Comparison of ENCODE assay signal across 8 cellular contexts in the genomic region with DNA sequence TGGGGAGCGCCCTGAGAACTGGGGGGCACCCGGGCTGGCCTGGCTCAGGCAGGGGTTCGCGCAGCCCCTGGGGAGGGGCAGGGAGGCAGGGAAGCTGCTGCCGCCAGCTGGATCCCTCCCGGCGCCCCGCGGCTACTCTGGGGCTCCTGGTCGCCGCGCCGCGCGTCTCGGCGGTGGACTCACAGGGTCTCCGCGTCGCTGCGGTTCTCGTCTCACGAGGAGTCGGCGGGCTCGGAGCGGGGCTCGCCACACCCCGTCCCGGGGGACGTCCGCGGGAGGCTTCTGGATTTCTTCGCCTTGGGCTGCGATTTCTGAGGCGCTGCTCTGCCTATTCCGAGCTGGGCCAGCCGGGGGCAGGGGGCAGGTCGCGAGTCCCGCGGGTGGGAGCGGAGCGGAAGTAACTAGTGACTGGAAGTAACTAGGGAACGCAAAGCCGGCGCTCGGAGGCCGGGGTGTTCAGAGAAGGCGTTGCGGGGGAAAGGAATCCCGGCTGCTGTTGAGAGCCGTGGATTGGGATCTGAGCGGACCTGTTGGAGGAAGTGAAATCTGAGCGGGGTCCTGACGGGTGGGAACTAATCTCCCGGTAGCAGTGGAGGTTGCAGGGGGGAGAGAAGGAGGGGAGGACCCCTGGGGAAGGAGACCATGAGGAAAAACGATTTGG. TPM values are rescaled to one million over a fixed set of nuclear protein-coding genes. Genes with fewer than 3 reads are reported as not detected.
A peak's percentile ranks its signal among the peaks of the same experiment; 100 is the strongest.
DNase-seq lines count a peak whose midpoint lies in the region; ATAC-seq, FAIRE-seq and TF ChIP-seq lines count a peak whose summit lies in the region.

No MANE protein-coding gene starts in this region.

- peaks cover 3% of the 10 kb centered on the region for H3K27me3 Mint-ChIP-seq in activated CD4-positive, alpha-beta memory T cell treated with anti-CD3 and anti-CD28 coated beads for 36 hours

- under 1% methylated on average over 22 of the region's 58 CpGs for WGBS in A549 (ENCODE audit: missing lambda C conversion rate)
- 0 to 1% methylated on average over 58 of the region's 58 CpGs for WGBS in ectodermal cell, 2 experiments
- WGBS in lung, 2 donors: 0% methylated on average over 41 to 58 of the region's 58 CpGs

- POLR2A ChIA-PET in A549 (lab: Yijun Ruan, JAX): interaction anchor here (0.9 to 1.3 kb wide), 2 partner anchors 31 to 64 kb away, joined by 3 read pairs; no protein-coding TSS in a partner anchor
- POLR2A ChIA-PET in activated CD4-positive, alpha-beta memory T cell treated with anti-CD3 and anti-CD28 coated beads for 36 hours (lab: Charles Lee): interaction anchor here (1.1 kb wide), 1 partner anchor 19 kb away, joined by 3 read pairs; no protein-coding TSS in a partner anchor

- ATAC-seq in A549 (peak; percentile 75 to 76), GM18519 (IDR thresholded peaks at IDR 0.05; ENCODE audit: low FRiP score, unreplicated experiment) (peak; percentile 27), HG03045 (IDR thresholded peaks at IDR 0.05; ENCODE audit: unreplicated experiment) (peak; percentile 47), lung (ENCODE audit: insufficient read depth, low FRiP score) (peak; percentile 63)

- peak overlapping the region; percentile 92 to 95 for H3K27ac ChIP-seq in A549
- peak overlapping the region; percentile 91 for H3K27ac ChIP-seq in ectodermal cell (ENCODE audit: insufficient read depth, low read depth, low read length, poor library complexity, severe bottlenecking)
- H3K27ac ChIP-seq in lung (ENCODE audit: low read depth in 1 of 2, low read length in 1 of 2): peak overlapping the region; percentile 98

- TF ChIP-seq CTCF in A549 (IDR thresholded peaks at IDR 0.05): no peak
- TF ChIP-seq CTCF in lung (IDR thresholded peaks at IDR 0.05; ENCODE audit: control extremely low read depth, extremely low read depth): no peak

- H3K4me3 ChIP-seq in A549: peak overlapping the region; percentile 96
- peak overlapping the region; percentile 98 for H3K4me3 ChIP-seq in ectodermal cell (ENCODE audit: insufficient read depth, low read depth, low read length)
- peak overlapping the region; percentile 71 for H3K4me3 ChIP-seq in lung

- CTCF ChIA-PET in A549 (lab: Yijun Ruan, JAX): interaction anchor here (0.9 to 1.7 kb wide), 7 partner anchors 16 to 176 kb away, joined by 3 to 6 read pairs (median 4); no protein-coding TSS in a partner anchor
- CTCF ChIA-PET in activated CD4-positive, alpha-beta memory T cell treated with anti-CD3 and anti-CD28 coated beads for 36 hours (lab: Charles Lee): interaction anchor here (0.6 to 1.1 kb wide), 2 partner anchors 76 to 176 kb away, joined by 3 to 6 read pairs; no protein-coding TSS in a partner anchor

- DNase-seq in A549 (ENCODE audit: low read depth in 1 of 2, low spot score in 1 of 2): peak; percentile 63 to 74
- DNase-seq in NCI-H460 (ENCODE audit: extremely low read depth, low read depth): peak; percentile 54
- peak; percentile 78 for DNase-seq in activated CD4-positive, alpha-beta memory T cell treated with anti-CD3 and anti-CD28 coated beads for 36 hours
- peak; percentile 77 for DNase-seq in lung (ENCODE audit: low spot score)
- peak; percentile 35 to 61 (median 44) for DNase-seq in stimulated activated CD4-positive, alpha-beta T cell treated with anti-CD3 and anti-CD28 coated beads, TNF-alpha, amount 100 ng/mL, for 48 hours (ENCODE audit: low read depth in 3 of 3)

- peak overlapping the region; percentile 92 for H3K4me3 Mint-ChIP-seq in activated CD4-positive, alpha-beta memory T cell treated with anti-CD3 and anti-CD28 coated beads for 36 hours

- intact Hi-C loops in activated CD4-positive, alpha-beta memory T cell treated with anti-CD3 and anti-CD28 coated beads for 36 hours (cut with micrococcal nuclease): loop anchor here (1.0 to 10.0 kb wide), 6 partner anchors 18 to 1631 kb away; a partner anchor contains a TSS

- TF ChIP-seq RAD21 in A549 (conservative IDR thresholded peaks at IDR 0.05 in 1 of 2, IDR thresholded peaks at IDR 0.05 in 1 of 2): no peak

- H3K9me3 ChIP-seq in A549: no peaks in the 10 kb centered on the region
- H3K9me3 ChIP-seq in ectodermal cell (ENCODE audit: control insufficient read depth, low read length): no peaks in the 10 kb centered on the region
- H3K9me3 ChIP-seq in lung (ENCODE audit: control insufficient read depth in 2 of 2, insufficient read depth in 1 of 2, low read length in 1 of 2): no peaks in the 10 kb centered on the region

- H3K4me2 ChIP-seq in A549: peak overlapping the region; percentile 86

- no peaks in the 10 kb centered on the region for H3K36me3 Mint-ChIP-seq in activated CD4-positive, alpha-beta memory T cell treated with anti-CD3 and anti-CD28 coated beads for 36 hours

- H3K36me3 ChIP-seq in ectodermal cell (ENCODE audit: control insufficient read depth, insufficient read depth, low read length) (no peaks in the 10 kb centered on the region), lung (ENCODE audit: control insufficient read depth in 2 of 2, insufficient read depth in 2 of 2, low read length in 2 of 2) (no peaks in the 10 kb centered on the region)

- H3K27me3 ChIP-seq in ectodermal cell (ENCODE audit: control insufficient read depth, insufficient read depth, low read length, poor library complexity, severe bottlenecking) (peaks cover 9% of the 10 kb centered on the region), lung (ENCODE audit: control insufficient read depth, insufficient read depth) (no peaks in the 10 kb centered on the region)

- H3K4me1 ChIP-seq in A549 (peaks cover 23% of the 10 kb centered on the region), ectodermal cell (ENCODE audit: control insufficient read depth, insufficient read depth, low read length) (peaks cover 11% of the 10 kb centered on the region), lung (ENCODE audit: control insufficient read depth in 2 of 2, insufficient read depth in 2 of 2, low read length in 2 of 2) (peaks cover 9 to 15% of the 10 kb centered on the region in 2 donors)

- H3K27ac Mint-ChIP-seq in activated CD4-positive, alpha-beta memory T cell treated with anti-CD3 and anti-CD28 coated beads for 36 hours: no peak overlapping the region

- TF ChIP-seq EP300 in A549 (IDR thresholded peaks at IDR 0.05): no peak

- TF ChIP-seq POLR2A in A549 (IDR thresholded peaks at IDR 0.05; ENCODE audit: low read length): 0 out of 2 replicates have a peak, but pooled peaks have one; percentile 13

- H3K4me1 Mint-ChIP-seq in activated CD4-positive, alpha-beta memory T cell treated with anti-CD3 and anti-CD28 coated beads for 36 hours (ENCODE audit: low read depth): peaks cover 12% of the 10 kb centered on the region

- FAIRE-seq in A549 (lab: Jason Lieb, UNC): no peak

- no peaks in the 10 kb centered on the region for H3K9me3 Mint-ChIP-seq in activated CD4-positive, alpha-beta memory T cell treated with anti-CD3 and anti-CD28 coated beads for 36 hours

TF ChIP-seq in A549, 52 proteins besides CTCF, POLR2A, EP300 and RAD21 (continues in another document):
- TF ChIP-seq CBX8 (IDR thresholded peaks at IDR 0.05) (no peak), ZSCAN20 (CRISPR knock-in tag; IDR thresholded peaks at IDR 0.05) (no peak), KDM1A (IDR thresholded peaks at IDR 0.05; ENCODE audit: low read depth) (no peak)
- TF ChIP-seq, protein P1, sequence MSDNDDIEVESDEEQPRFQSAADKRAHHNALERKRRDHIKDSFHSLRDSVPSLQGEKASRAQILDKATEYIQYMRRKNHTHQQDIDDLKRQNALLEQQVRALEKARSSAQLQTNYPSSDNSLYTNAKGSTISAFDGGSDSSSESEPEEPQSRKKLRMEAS (IDR thresholded peaks at IDR 0.05): no peak

RNA-seq across cellular contexts. Expression of a gene that starts 0.5 kb away (rescaled TPM):
- polyA plus RNA-seq in A549 (2011; rRNA removed): 76.8 and 82.8 TPM in 2 replicates
- polyA plus RNA-seq in A549 (2012; cell fraction: cytosol; rRNA removed): 74.8 and 91.0 TPM in 2 replicates
- polyA plus RNA-seq in A549 (2012; cell fraction: nucleus; rRNA removed): 35.1 and 41.8 TPM in 2 replicates
- 83.6 to 103 TPM (median 89.9 TPM) in 3 replicates for polyA plus RNA-seq in A549 (2017; fragmentation: RNase III; extraction: RNeasy Plus Mini Kit Qiagen cat#74134 plus additional on column Dnase treatment)
- 55.3 and 81.1 TPM in 2 replicates for polyA minus RNA-seq in A549 (2011; rRNA and poly(A)+ RNA removed)
- 59.7 and 70.1 TPM in 2 replicates for total RNA-seq in NCI-H460 (2014; rRNA removed; shearing (Covaris generic))
- 10.1 and 21.4 TPM in 2 replicates for polyA plus RNA-seq in NCI-H460 (2014; cell fraction: nucleus; rRNA removed)
- 10 to 100 TPM; 25.2 to 26.5 TPM for total RNA-seq in activated CD4-positive, alpha-beta memory T cell treated with anti-CD3 and anti-CD28 coated beads for 36 hours
- 24.4 TPM for polyA plus RNA-seq in ectodermal cell (2013, experiment 1 of 4)
- 23.2 TPM for polyA plus RNA-seq in ectodermal cell (2013, experiment 2 of 4)
- polyA plus RNA-seq in ectodermal cell (2013, experiment 3 of 4): 20.3 TPM
- polyA plus RNA-seq in ectodermal cell (2013, experiment 4 of 4): 21.3 TPM
- total RNA-seq in lung: 100 to 1,000 TPM in 1 of 2 donors, 10 to 100 TPM in 1; 37.1 to 101 TPM
- polyA plus RNA-seq in lung: 100 to 1,000 TPM; 114 to 274 TPM

RNA-seq across cellular contexts. Expression of a gene that starts 49.8 kb away (rescaled TPM):
- 1.6 and 1.9 TPM in 2 replicates for polyA plus RNA-seq in A549 (2011; rRNA removed)
- 0.15 and 0.17 TPM in 2 replicates for polyA plus RNA-seq in A549 (2012; cell fraction: cytosol; rRNA removed)
- polyA plus RNA-seq in A549 (2012; cell fraction: nucleus; rRNA removed): 0.25 and 0.80 TPM in 2 replicates
- polyA plus RNA-seq in A549 (2017; fragmentation: RNase III; extraction: RNeasy Plus Mini Kit Qiagen cat#74134 plus additional on column Dnase treatment): 0.81 to 0.90 TPM (median 0.84 TPM) in 3 replicates
- polyA minus RNA-seq in A549 (2011; rRNA and poly(A)+ RNA removed): 1.6 and 2.7 TPM in 2 replicates
- 1.8 and 2.6 TPM in 2 replicates for total RNA-seq in NCI-H460 (2014; rRNA removed; shearing (Covaris generic))
- 3.7 and 4.3 TPM in 2 replicates for polyA plus RNA-seq in NCI-H460 (2014; cell fraction: nucleus; rRNA removed)
- 1 to 10 TPM; 2.2 to 2.3 TPM for total RNA-seq in activated CD4-positive, alpha-beta memory T cell treated with anti-CD3 and anti-CD28 coated beads for 36 hours
- polyA plus RNA-seq in ectodermal cell (2013, experiment 1 of 4): 0.59 TPM
- polyA plus RNA-seq in ectodermal cell (2013, experiment 2 of 4): 1.00 TPM
- polyA plus RNA-seq in ectodermal cell (2013, experiment 3 of 4): 0.43 TPM
- 0.69 TPM for polyA plus RNA-seq in ectodermal cell (2013, experiment 4 of 4)
- 10 to 100 TPM in 1 of 2 donors, 1 to 10 TPM in 1; 9.6 to 11.1 TPM for total RNA-seq in lung
- polyA plus RNA-seq in lung: 1 to 10 TPM; 2.8 to 5.4 TPM

Comparison
In these comparisons a context has a peak if more than half of its experiments do, and no peak if none do; other contexts are left out.
1. Peak in every context shown above with its lines: DNase-seq, ATAC-seq, H3K4me3 ChIP-seq and H3K27ac ChIP-seq.